In the genomic region with DNA sequence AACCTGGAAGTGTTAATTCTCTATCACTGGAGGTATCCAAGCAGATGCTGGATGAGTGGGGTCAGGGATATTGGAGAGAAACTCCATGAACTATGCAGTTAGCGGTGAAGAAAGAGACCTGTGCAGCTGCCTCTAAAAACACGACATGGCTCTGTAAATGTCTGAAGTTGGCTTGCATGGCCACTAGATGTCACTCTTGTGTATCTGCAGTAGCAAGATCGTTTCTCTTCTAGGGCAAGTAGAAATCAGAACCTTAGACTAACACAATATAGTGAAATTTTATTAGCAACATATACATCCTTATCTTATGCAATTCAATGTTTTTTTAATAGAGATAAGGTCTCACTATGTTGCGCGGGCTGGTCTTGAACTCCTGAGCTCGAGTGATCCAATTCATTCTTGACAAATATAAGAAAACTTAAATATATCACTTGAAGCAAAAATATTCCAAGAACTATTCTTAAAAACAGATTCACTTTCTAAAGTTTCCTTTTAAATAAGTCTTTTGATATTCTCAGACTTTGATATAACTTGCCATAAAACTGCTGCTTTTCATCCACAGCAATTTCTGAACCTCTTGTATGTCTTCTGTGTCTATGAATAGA, we compare ENCODE assay signal across 9 cellular contexts. TPM values are rescaled to one million over a fixed set of nuclear protein-coding genes. Genes with fewer than 3 reads are reported as not detected.
DNase-seq lines count a peak whose midpoint lies in the region; ATAC-seq and TF ChIP-seq lines count a peak whose summit lies in the region.
"Had no signal": no experiment of that assay in that cellular context is flagged by ENCODE, and none has a peak within 500 bp of the region (broad histone marks: within the 10 kb centered on the region; RNA-seq: fewer than 3 reads in every experiment).

No MANE protein-coding gene starts in this region.

- ATAC-seq in activated CD8-positive, alpha-beta T cell treated with anti-CD3 and anti-CD28 coated beads, Interleukin-2, amount 10 ng/mL, durations not matched to agents 7 days and 5 days: peak; percentile 79
- ATAC-seq in HG02885 (IDR thresholded peaks at IDR 0.05; ENCODE audit: poor library complexity, unreplicated experiment): no peak
- ATAC-seq in GM18873 (IDR thresholded peaks at IDR 0.05; ENCODE audit: low FRiP score, unreplicated experiment): no peak

- no peaks in the 10 kb centered on the region for H3K36me3 Mint-ChIP-seq in activated CD8-positive, alpha-beta T cell treated with anti-CD3 and anti-CD28 coated beads, Interleukin-2, amount 10 ng/mL, durations not matched to agents 7 days and 5 days (ENCODE audit: low read depth)

- TF ChIP-seq CTCF in HFF-Myc (IDR thresholded peaks at IDR 0.05; ENCODE audit: low read depth, low read length, missing control alignments) (peak; percentile 85), fibroblast of the aortic adventitia (IDR thresholded peaks at IDR 0.05; ENCODE audit: insufficient read depth, low read length) (peak; percentile 87), neutrophil (IDR thresholded peaks at IDR 0.05) (peak; percentile 35)

- no peaks in the 10 kb centered on the region for H3K9me3 Mint-ChIP-seq in activated CD8-positive, alpha-beta T cell treated with anti-CD3 and anti-CD28 coated beads, Interleukin-2, amount 10 ng/mL, durations not matched to agents 7 days and 5 days (ENCODE audit: insufficient read depth)
- H3K9me3 Mint-ChIP-seq: stimulated activated naive CD8-positive, alpha-beta T cell treated with anti-CD3 and anti-CD28 coated beads, Interleukin-15, Interleukin-2, amounts not matched to agents 100 ng/mL and 50 ng/mL, for 24 hours had no signal

- H3K4me1 Mint-ChIP-seq in activated CD8-positive, alpha-beta T cell treated with anti-CD3 and anti-CD28 coated beads, Interleukin-2, amount 10 ng/mL, durations not matched to agents 7 days and 5 days (ENCODE audit: low read depth): no peaks in the 10 kb centered on the region

- H3K27me3 ChIP-seq in neutrophil: peaks cover 60% of the 10 kb centered on the region

- H3K4me3 Mint-ChIP-seq in activated CD8-positive, alpha-beta T cell treated with anti-CD3 and anti-CD28 coated beads, Interleukin-2, amount 10 ng/mL, durations not matched to agents 7 days and 5 days: no peak overlapping the region
- H3K4me3 Mint-ChIP-seq: stimulated activated naive CD8-positive, alpha-beta T cell treated with anti-CD3 and anti-CD28 coated beads, Interleukin-15, Interleukin-2, amounts not matched to agents 100 ng/mL and 50 ng/mL, for 24 hours had no signal

- H3K27me3 Mint-ChIP-seq in activated CD8-positive, alpha-beta T cell treated with anti-CD3 and anti-CD28 coated beads, Interleukin-2, amount 10 ng/mL, durations not matched to agents 7 days and 5 days (ENCODE audit: low read depth): peaks cover 19% of the 10 kb centered on the region

- H3K27ac Mint-ChIP-seq in activated CD8-positive, alpha-beta T cell treated with anti-CD3 and anti-CD28 coated beads, Interleukin-2, amount 10 ng/mL, durations not matched to agents 7 days and 5 days: no peak overlapping the region
- H3K27ac Mint-ChIP-seq: stimulated activated naive CD8-positive, alpha-beta T cell treated with anti-CD3 and anti-CD28 coated beads, Interleukin-15, Interleukin-2, amounts not matched to agents 100 ng/mL and 50 ng/mL, for 24 hours had no signal

- no peaks in the 10 kb centered on the region for H3K4me1 ChIP-seq in neutrophil (ENCODE audit: control insufficient read depth in 1 of 2, insufficient read depth in 1 of 2, low read depth in 1 of 2, low read length in 1 of 2)

- no peak overlapping the region for H3K4me3 ChIP-seq in HFF-Myc (replicated peaks; ENCODE audit: low read depth, low read length)
- H3K4me3 ChIP-seq in fibroblast of the aortic adventitia (ENCODE audit: low read depth, low read length): no peak overlapping the region
- no peak overlapping the region for H3K4me3 ChIP-seq in neutrophil (ENCODE audit: low read depth in 1 of 2, low read length in 1 of 2)

- no peaks in the 10 kb centered on the region for H3K9me3 ChIP-seq in neutrophil

- DNase-seq in D341Med (ENCODE audit: low spot score) (peak; percentile 70), HFF-Myc (ENCODE audit: extremely low read depth, low read depth) (peak; percentile 74), NCI-H748 treated with DMSO at 0.1 percent for 48 hours (lab: John Stamatoyannopoulos, UW) (peak; percentile 80), fibroblast of the aortic adventitia (ENCODE audit: low read depth) (peak; percentile 92)
- DNase-seq in activated CD8-positive, alpha-beta T cell treated with anti-CD3 and anti-CD28 coated beads, Interleukin-2, amount 10 ng/mL, durations not matched to agents 7 days and 5 days: peak; percentile 69

- H3K36me3 ChIP-seq in neutrophil: no peaks in the 10 kb centered on the region

- no peak overlapping the region for H3K27ac ChIP-seq in neutrophil

- CTCF ChIA-PET in activated CD8-positive, alpha-beta T cell treated with anti-CD3 and anti-CD28 coated beads, Interleukin-2, amount 10 ng/mL, durations not matched to agents 7 days and 5 days (lab: Charles Lee): interaction anchor here (0.6 to 3.8 kb wide), 34 partner anchors 11 to 452 kb away, joined by 3 to 37 read pairs (median 4); partner anchors contain the start of genes CLTA and SPAG8

- POLR2A ChIA-PET in activated CD8-positive, alpha-beta T cell treated with anti-CD3 and anti-CD28 coated beads, Interleukin-2, amount 10 ng/mL, durations not matched to agents 7 days and 5 days (lab: Charles Lee): no interaction called here

RNA-seq across cellular contexts. Expression of gene OR2S2, which starts 2.9 kb away (rescaled TPM):
- total RNA-seq in activated CD8-positive, alpha-beta T cell treated with anti-CD3 and anti-CD28 coated beads, Interleukin-2, amount 10 ng/mL, durations not matched to agents 7 days and 5 days: not detected
- not detected in 2 replicates for total RNA-seq in fibroblast of the aortic adventitia (ENCODE audit: low replicate concordance)

RNA-seq across cellular contexts. Expression of gene SPAAR, which starts 45.8 kb away (rescaled TPM):
- total RNA-seq in activated CD8-positive, alpha-beta T cell treated with anti-CD3 and anti-CD28 coated beads, Interleukin-2, amount 10 ng/mL, durations not matched to agents 7 days and 5 days: not detected
- total RNA-seq in fibroblast of the aortic adventitia (ENCODE audit: low replicate concordance): not detected in 2 replicates

RNA-seq across cellular contexts. Expression of gene HRCT1, which starts 49.0 kb away (rescaled TPM):
- not detected for total RNA-seq in activated CD8-positive, alpha-beta T cell treated with anti-CD3 and anti-CD28 coated beads, Interleukin-2, amount 10 ng/mL, durations not matched to agents 7 days and 5 days
- 0.81 TPM in 1 of 2 replicates, not detected in the other for total RNA-seq in fibroblast of the aortic adventitia (ENCODE audit: low replicate concordance)

Comparison
In these comparisons a context has a peak if more than half of its experiments do, and no peak if none do; other contexts are left out.
1. CTCF ChIP-seq: peak in every context shown above with its lines; median percentile 87 in fibroblast of the aortic adventitia; 85 in HFF-Myc; 35 in neutrophil.